Comparison of ENCODE assay signal across 24 cellular contexts in genomic region chr17:80614320-80614719, GRCh38.
DNase-seq lines count a peak whose midpoint lies in the region; ATAC-seq and TF ChIP-seq lines count a peak whose summit lies in the region.
"Had no signal": no experiment of that assay in that cellular context is flagged by ENCODE, and none has a peak within 500 bp of the region (broad histone marks: within the 10 kb centered on the region; RNA-seq: fewer than 3 reads in every experiment).

No MANE protein-coding gene starts in this region.

- H3K4me3 ChIP-seq in DND-41 (ENCODE audit: low read depth in 1 of 2, low read length in 2 of 2) (no peak overlapping the region), stomach (no peak overlapping the region)
- H3K4me3 ChIP-seq: lower lobe of right lung, mucosa of descending colon, ovary, skin epidermis, transverse colon had no signal

- TF ChIP-seq CTCF in DND-41 (IDR thresholded peaks at IDR 0.05; ENCODE audit: borderline replicate concordance, extremely low read depth, low read length, poor library complexity, severe bottlenecking): no peak
- TF ChIP-seq CTCF in stomach (IDR thresholded peaks at IDR 0.05): no peak

- ATAC-seq in activated CD8-positive, alpha-beta memory T cell treated with anti-CD3 and anti-CD28 coated beads, Interleukin-2, amount 10 ng/mL, durations not matched to agents 7 days and 5 days: no peak
- ATAC-seq in DND-41 (ENCODE audit: insufficient read depth, low read depth): peak; percentile 35; the same call in 1 of the 3 replicates
- peak; percentile 37 for ATAC-seq in T-helper 17 cell
- no peak for ATAC-seq in naive B cell (ENCODE audit: low read depth in 2 of 2)
- ATAC-seq: esophagus mucosa, HCT116, mucosa of descending colon had no signal

- no peaks in the 10 kb centered on the region for H3K27me3 Mint-ChIP-seq in activated CD8-positive, alpha-beta memory T cell treated with anti-CD3 and anti-CD28 coated beads, Interleukin-2, amount 10 ng/mL, durations not matched to agents 7 days and 5 days
- H3K27me3 Mint-ChIP-seq in T-helper 17 cell (no peaks in the 10 kb centered on the region), naive B cell (no peaks in the 10 kb centered on the region)
- H3K27me3 Mint-ChIP-seq: activated CD4-positive, alpha-beta memory T cell treated with anti-CD3 and anti-CD28 coated beads for 36 hours; IgD-negative memory B cell had no signal

- H3K9me3 ChIP-seq in DND-41 (ENCODE audit: insufficient read depth, low read length, severe bottlenecking): no peaks in the 10 kb centered on the region
- H3K9me3 ChIP-seq in T-helper 17 cell (ENCODE audit: control insufficient read depth, low read length, poor library complexity, severe bottlenecking): no peaks in the 10 kb centered on the region
- no peaks in the 10 kb centered on the region for H3K9me3 ChIP-seq in stomach
- H3K9me3 ChIP-seq: lower lobe of right lung, mucosa of descending colon, ovary, transverse colon had no signal

- no peak for TF ChIP-seq POLR2A in stomach (IDR thresholded peaks at IDR 0.05)

- H3K27ac ChIP-seq in DND-41 (ENCODE audit: low read length) (no peak overlapping the region), stomach (no peak overlapping the region)
- H3K27ac ChIP-seq: lower lobe of right lung, ovary, skin epidermis, transverse colon had no signal

- H3K36me3 Mint-ChIP-seq in activated CD8-positive, alpha-beta memory T cell treated with anti-CD3 and anti-CD28 coated beads, Interleukin-2, amount 10 ng/mL, durations not matched to agents 7 days and 5 days: no peaks in the 10 kb centered on the region
- H3K36me3 Mint-ChIP-seq in T-helper 17 cell (ENCODE audit: low read depth): no peaks in the 10 kb centered on the region
- H3K36me3 Mint-ChIP-seq in naive B cell: no peaks in the 10 kb centered on the region
- H3K36me3 Mint-ChIP-seq: activated CD4-positive, alpha-beta memory T cell treated with anti-CD3 and anti-CD28 coated beads for 36 hours had no signal

- TF ChIP-seq EP300 in stomach (IDR thresholded peaks at IDR 0.05): no peak

- no peak for DNase-seq in activated CD8-positive, alpha-beta memory T cell treated with anti-CD3 and anti-CD28 coated beads, Interleukin-2, amount 10 ng/mL, durations not matched to agents 7 days and 5 days
- DNase-seq in activated CD8-positive, alpha-beta memory T cell treated with anti-CD3 and anti-CD28 coated beads for 24 hours: no peak
- no peak for DNase-seq in DND-41
- no peak for DNase-seq in T-helper 17 cell
- DNase-seq in naive B cell: no peak
- DNase-seq in germinal center (ENCODE audit: low spot score): no peak
- DNase-seq in stomach: no peak
- DNase-seq: activated CD4-positive, alpha-beta memory T cell treated with anti-CD3 and anti-CD28 coated beads for 36 hours; activated naive CD4-positive, alpha-beta T cell treated with anti-CD3 and anti-CD28 coated beads for 36 hours; activated T-cell treated with anti-CD3 and anti-CD28 coated beads for 4 hours; Calu3; endodermal cell; foreskin fibroblast; kidney glomerular epithelial cell; lower lobe of right lung; mucosa of descending colon; NCI-H226; ovary; retina; transverse colon had no signal

- H3K4me3 Mint-ChIP-seq in activated CD8-positive, alpha-beta memory T cell treated with anti-CD3 and anti-CD28 coated beads, Interleukin-2, amount 10 ng/mL, durations not matched to agents 7 days and 5 days: no peak overlapping the region
- H3K4me3 Mint-ChIP-seq in T-helper 17 cell (peak overlapping the region; percentile 21), naive B cell (no peak overlapping the region)
- H3K4me3 Mint-ChIP-seq: activated CD4-positive, alpha-beta memory T cell treated with anti-CD3 and anti-CD28 coated beads for 36 hours; activated naive CD4-positive, alpha-beta T cell treated with anti-CD3 and anti-CD28 coated beads for 36 hours; endodermal cell had no signal

- no peaks in the 10 kb centered on the region for H3K9me3 Mint-ChIP-seq in activated CD8-positive, alpha-beta memory T cell treated with anti-CD3 and anti-CD28 coated beads, Interleukin-2, amount 10 ng/mL, durations not matched to agents 7 days and 5 days (ENCODE audit: low read depth)
- H3K9me3 Mint-ChIP-seq in naive B cell: no peaks in the 10 kb centered on the region
- H3K9me3 Mint-ChIP-seq: activated CD4-positive, alpha-beta memory T cell treated with anti-CD3 and anti-CD28 coated beads for 36 hours; activated naive CD4-positive, alpha-beta T cell treated with anti-CD3 and anti-CD28 coated beads for 36 hours; endodermal cell; IgD-negative memory B cell had no signal

- peaks cover 46% of the 10 kb centered on the region; the same call in 1 of the 2 replicates for H4K20me1 ChIP-seq in DND-41 (ENCODE audit: insufficient read depth, low read length)

- H3K4me1 Mint-ChIP-seq in activated CD8-positive, alpha-beta memory T cell treated with anti-CD3 and anti-CD28 coated beads, Interleukin-2, amount 10 ng/mL, durations not matched to agents 7 days and 5 days: peaks cover 34% of the 10 kb centered on the region
- peaks cover 26% of the 10 kb centered on the region for H3K4me1 Mint-ChIP-seq in T-helper 17 cell
- H3K4me1 Mint-ChIP-seq in naive B cell: peaks cover 34 to 62% (median 45%) of the 10 kb centered on the region in 3 donors

- CTCF ChIA-PET in activated CD8-positive, alpha-beta memory T cell treated with anti-CD3 and anti-CD28 coated beads, Interleukin-2, amount 10 ng/mL, durations not matched to agents 7 days and 5 days (lab: Charles Lee): no interaction called here

- peaks cover 8% of the 10 kb centered on the region for H3K4me1 ChIP-seq in DND-41 (ENCODE audit: insufficient read depth, low read length)
- no peaks in the 10 kb centered on the region for H3K4me1 ChIP-seq in stomach
- H3K4me1 ChIP-seq: lower lobe of right lung, transverse colon had no signal

- H3K27me3 ChIP-seq in DND-41 (ENCODE audit: insufficient read depth, low read length, poor library complexity): no peaks in the 10 kb centered on the region
- H3K27me3 ChIP-seq in stomach: no peaks in the 10 kb centered on the region
- H3K27me3 ChIP-seq: ovary, transverse colon had no signal

- peaks cover 81% of the 10 kb centered on the region for H3K79me2 ChIP-seq in DND-41 (ENCODE audit: insufficient read depth, low read length)

- H2AFZ ChIP-seq in DND-41 (ENCODE audit: low read depth, low read length): no peak overlapping the region

- intact Hi-C loops in stomach (cut with DNase I; ENCODE audit: low total_unique reads): no loop called here

- H3K9ac ChIP-seq in DND-41 (ENCODE audit: low read depth, low read length): no peak overlapping the region

- WGBS in stomach, 5 donors: 82 to 92% (median 88%) methylated on average over 3 of the region's 3 CpGs

- peak overlapping the region; percentile 11 for H3K27ac Mint-ChIP-seq in activated CD8-positive, alpha-beta memory T cell treated with anti-CD3 and anti-CD28 coated beads, Interleukin-2, amount 10 ng/mL, durations not matched to agents 7 days and 5 days
- peak overlapping the region; percentile 83 for H3K27ac Mint-ChIP-seq in T-helper 17 cell
- peak overlapping the region in 4 of 6 donors; percentile 22 to 83 (median 79) for H3K27ac Mint-ChIP-seq in naive B cell
- H3K27ac Mint-ChIP-seq: activated CD4-positive, alpha-beta memory T cell treated with anti-CD3 and anti-CD28 coated beads for 36 hours; activated naive CD4-positive, alpha-beta T cell treated with anti-CD3 and anti-CD28 coated beads for 36 hours; endodermal cell had no signal

- H3K36me3 ChIP-seq in DND-41 (ENCODE audit: insufficient read depth, low read length) (0 out of 2 replicates have a peak, but pooled peaks cover under 1% of the 10 kb centered on the region), stomach (no peaks in the 10 kb centered on the region)
- H3K36me3 ChIP-seq: lower lobe of right lung, ovary, transverse colon had no signal

- no peak overlapping the region for H3K4me2 ChIP-seq in DND-41 (ENCODE audit: insufficient read depth, low read length)

Comparison
In these comparisons a context has a peak if more than half of its experiments do, and no peak if none do; other contexts are left out.
1. ATAC-seq: peak in DND-41 (single experiment) and T-helper 17 cell (single experiment); none in activated CD8-positive, alpha-beta memory T cell treated with anti-CD3 and anti-CD28 coated beads, Interleukin-2, amount 10 ng/mL, durations not matched to agents 7 days and 5 days (single experiment) and naive B cell (0 of 2).
2. H3K27ac Mint-ChIP-seq: peak in every context shown above with its lines; median percentile 83 in T-helper 17 cell; 79 in naive B cell; 11 in activated CD8-positive, alpha-beta memory T cell treated with anti-CD3 and anti-CD28 coated beads, Interleukin-2, amount 10 ng/mL, durations not matched to agents 7 days and 5 days.